Comparison of ENCODE assay signal across 1 cellular context in genomic region chr6:31717499-31718222, GRCh38.
TF ChIP-seq lines count a peak whose summit lies in the region.

No MANE protein-coding gene starts in this region.

TF ChIP-seq in K562, 482 proteins besides CTCF, POLR2A, EP300 and RAD21 (continued from another document and continues in another):
- TF ChIP-seq ZNF592 (IDR thresholded peaks at IDR 0.05), result peak; percentile 43; the same call in 1 of the 2 replicates
- peak; percentile 44; the same call in 1 of the 2 replicates for TF ChIP-seq ATF1 (CRISPR knock-in tag; IDR thresholded peaks at IDR 0.05)
- peak; percentile 61 for TF ChIP-seq ATF1 (tag; IDR thresholded peaks at IDR 0.05)
- 0 out of 4 replicates have a peak, but pooled peaks of 1 of the 2 experiments have one; percentile 15 for TF ChIP-seq RCOR1 (IDR thresholded peaks at IDR 0.05; ENCODE audit: borderline replicate concordance in 1 of 2, low read depth in 2 of 2, low read length in 2 of 2)
- no peak for TF ChIP-seq YBX1 (IDR thresholded peaks at IDR 0.05)
- no peak for TF ChIP-seq ZNF75A (CRISPR knock-in tag; IDR thresholded peaks at IDR 0.05)
- TF ChIP-seq FOXA1 (IDR thresholded peaks at IDR 0.05; ENCODE audit: borderline replicate concordance), result no peak
- no peak for TF ChIP-seq GTF2E2 (tag; IDR thresholded peaks at IDR 0.05)
- no peak for TF ChIP-seq ELK3 (CRISPR knock-in tag; IDR thresholded peaks at IDR 0.05)
- peak in 1 of 2 experiments; percentile 73; a peak in 2 of 4 replicates for TF ChIP-seq HDAC1 (IDR thresholded peaks at IDR 0.05)
- peak; percentile 40; the same call in 1 of the 2 replicates for TF ChIP-seq JUND (IDR thresholded peaks at IDR 0.05; ENCODE audit: borderline replicate concordance, low read depth, low read length)
- TF ChIP-seq JUND (tag; IDR thresholded peaks at IDR 0.05; ENCODE audit: borderline replicate concordance, low read depth, low read length), result no peak; the same call in 2 of the 3 replicates
- TF ChIP-seq CLOCK (CRISPR knock-in tag; IDR thresholded peaks at IDR 0.05; ENCODE audit: borderline replicate concordance), result no peak
- no peak for TF ChIP-seq MYNN (IDR thresholded peaks at IDR 0.05)
- no peak for TF ChIP-seq MYNN (CRISPR knock-in tag; IDR thresholded peaks at IDR 0.05)
- TF ChIP-seq HDAC2 (IDR thresholded peaks at IDR 0.05), result no peak; the same call in 1 of the 2 replicates
- 0 out of 2 replicates have a peak, but pooled peaks have one; percentile 22 for TF ChIP-seq ZNF668 (CRISPR knock-in tag; IDR thresholded peaks at IDR 0.05)
- peak; percentile 66; the same call in 1 of the 2 replicates for TF ChIP-seq STAT6 (CRISPR knock-in tag; IDR thresholded peaks at IDR 0.05)
- TF ChIP-seq ZBTB9 (CRISPR knock-in tag; IDR thresholded peaks at IDR 0.05), result no peak
- 0 out of 2 replicates have a peak, but pooled peaks have one; percentile 36 for TF ChIP-seq PML (IDR thresholded peaks at IDR 0.05; ENCODE audit: low read length)
- peak; percentile 22 for TF ChIP-seq CCNT2 (IDR thresholded peaks at IDR 0.05; ENCODE audit: borderline replicate concordance, extremely low read depth, insufficient read length, low read depth, low read length)
- TF ChIP-seq ZNF584 (CRISPR knock-in tag; IDR thresholded peaks at IDR 0.05; ENCODE audit: low read depth), result no peak
- no peak for TF ChIP-seq HMBOX1 (IDR thresholded peaks at IDR 0.05)
- peak; percentile 48 for TF ChIP-seq CXXC5 (CRISPR knock-in tag; IDR thresholded peaks at IDR 0.05)
- no peak for TF ChIP-seq BRD9 (IDR thresholded peaks at IDR 0.05; ENCODE audit: low read depth, partially characterized antibody)
- TF ChIP-seq TBP (optimal IDR thresholded peaks at IDR 0.05; ENCODE audit: low read depth, low read length), result peak; percentile 38
- TF ChIP-seq RBM14 (IDR thresholded peaks at IDR 0.05; ENCODE audit: borderline replicate concordance, insufficient read depth, low read depth, low read length), result no peak
- TF ChIP-seq ZBTB40 (IDR thresholded peaks at IDR 0.05), result peak; percentile 33; the same call in 1 of the 2 replicates
- no peak for TF ChIP-seq ZBTB40 (CRISPR knock-in tag; IDR thresholded peaks at IDR 0.05)
- TF ChIP-seq MEF2A (IDR thresholded peaks at IDR 0.05; ENCODE audit: control insufficient read depth, low read depth, low read length), result no peak
- TF ChIP-seq TBL1XR1 (IDR thresholded peaks at IDR 0.05; ENCODE audit: low read length in 2 of 2), result 0 out of 4 replicates have a peak, but pooled peaks of 1 of the 2 experiments have one; percentile 19
- TF ChIP-seq E2F1 (CRISPR knock-in tag; IDR thresholded peaks at IDR 0.05), result peak; percentile 73; the same call in 1 of the 2 replicates
